Comparison of ENCODE assay signal across 1 cellular context in genomic region chr11:408154-409007, GRCh38.
TF ChIP-seq lines count a peak whose summit lies in the region.

No MANE protein-coding gene starts in this region.

TF ChIP-seq in H1, 55 proteins besides CTCF, POLR2A, EP300 and RAD21:
- TF ChIP-seq MAFK (IDR thresholded peaks at IDR 0.05; ENCODE audit: low read depth, low read length), result no peak
- no peak for TF ChIP-seq JUN (IDR thresholded peaks at IDR 0.05; ENCODE audit: low read depth, low read length)
- TF ChIP-seq CBX8 (IDR thresholded peaks at IDR 0.05; ENCODE audit: borderline replicate concordance, low read depth, low read length), result no peak
- TF ChIP-seq CBX5 (IDR thresholded peaks at IDR 0.05; ENCODE audit: low read depth, low read length), result no peak
- no peak for TF ChIP-seq GABPA (IDR thresholded peaks at IDR 0.05; ENCODE audit: borderline replicate concordance, insufficient read depth, low read length)
- no peak for TF ChIP-seq SP4 (IDR thresholded peaks at IDR 0.05; ENCODE audit: low read length)
- TF ChIP-seq SIN3A (conservative IDR thresholded peaks at IDR 0.05 in 1 of 2, IDR thresholded peaks at IDR 0.05 in 1 of 2; ENCODE audit: low read depth in 1 of 2, low read length in 2 of 2), result no peak
